ENCODE assay signal across 8 cellular contexts in genomic region chr17:77429985-77430752, GRCh38.
DNase-seq lines count a peak whose midpoint lies in the region; ATAC-seq and TF ChIP-seq lines count a peak whose summit lies in the region.

No MANE protein-coding gene starts in this region.

- H3K27me3 ChIP-seq in muscle layer of duodenum (ENCODE audit: low read depth, low read length): no peaks in the 10 kb centered on the region

- TF ChIP-seq CTCF in GM12873 (IDR thresholded peaks at IDR 0.05; ENCODE audit: insufficient read depth, low read depth, low read length, missing control alignments) (peak; percentile 82), epithelial cell of proximal tubule (conservative IDR thresholded peaks at IDR 0.05; ENCODE audit: low read depth, low read length) (peak; percentile 87)

- no peaks in the 10 kb centered on the region for H3K36me3 ChIP-seq in muscle layer of duodenum (ENCODE audit: control insufficient read depth in 1 of 2, insufficient read depth in 2 of 2, low read length in 2 of 2)

- DNase-seq in A172 (ENCODE audit: low spot score) (peak; percentile 97), NCI-H774 (lab: John Stamatoyannopoulos, UW) (peak; percentile 14), activated T-cell treated with anti-CD3 and anti-CD28 coated beads for 24 hours (ENCODE audit: low read depth) (peak; percentile 83), epithelial cell of proximal tubule (ENCODE audit: low read depth) (peak; percentile 93)
- DNase-seq in stimulated activated CD8-positive, alpha-beta memory T cell treated with anti-CD3 and anti-CD28 coated beads, Interleukin-7, amount 100 ng/mL, for 24 hours (ENCODE audit: low read depth): peak; percentile 81

- H3K9me3 ChIP-seq in muscle layer of duodenum (ENCODE audit: control insufficient read depth in 1 of 2, low read length in 2 of 2): no peaks in the 10 kb centered on the region

- H3K4me3 ChIP-seq in epithelial cell of proximal tubule (ENCODE audit: low read depth, low read length) (no peak overlapping the region), muscle layer of duodenum (ENCODE audit: low read depth in 1 of 2, low read length in 2 of 2) (no peak overlapping the region)

- ATAC-seq in HG03159 (IDR thresholded peaks at IDR 0.05; ENCODE audit: unreplicated experiment): no peak

- H3K4me1 ChIP-seq in muscle layer of duodenum (ENCODE audit: control insufficient read depth in 1 of 2, insufficient read depth in 2 of 2, low read length in 2 of 2): peaks cover 55 to 89% of the 10 kb centered on the region in 2 donors

- peak overlapping the region; percentile 67 for H3K27ac ChIP-seq in muscle layer of duodenum (ENCODE audit: low read length)

Comparison
In these comparisons a context has a peak if more than half of its experiments do, and no peak if none do; other contexts are left out.
1. DNase-seq: peak in every context shown above with its lines; median percentile 97 in A172; 93 in epithelial cell of proximal tubule; 83 in activated T-cell treated with anti-CD3 and anti-CD28 coated beads for 24 hours; 81 in stimulated activated CD8-positive, alpha-beta memory T cell treated with anti-CD3 and anti-CD28 coated beads, Interleukin-7, amount 100 ng/mL, for 24 hours; 14 in NCI-H774.